Comparison of ENCODE assay signal across 2 cellular contexts in the genomic region with DNA sequence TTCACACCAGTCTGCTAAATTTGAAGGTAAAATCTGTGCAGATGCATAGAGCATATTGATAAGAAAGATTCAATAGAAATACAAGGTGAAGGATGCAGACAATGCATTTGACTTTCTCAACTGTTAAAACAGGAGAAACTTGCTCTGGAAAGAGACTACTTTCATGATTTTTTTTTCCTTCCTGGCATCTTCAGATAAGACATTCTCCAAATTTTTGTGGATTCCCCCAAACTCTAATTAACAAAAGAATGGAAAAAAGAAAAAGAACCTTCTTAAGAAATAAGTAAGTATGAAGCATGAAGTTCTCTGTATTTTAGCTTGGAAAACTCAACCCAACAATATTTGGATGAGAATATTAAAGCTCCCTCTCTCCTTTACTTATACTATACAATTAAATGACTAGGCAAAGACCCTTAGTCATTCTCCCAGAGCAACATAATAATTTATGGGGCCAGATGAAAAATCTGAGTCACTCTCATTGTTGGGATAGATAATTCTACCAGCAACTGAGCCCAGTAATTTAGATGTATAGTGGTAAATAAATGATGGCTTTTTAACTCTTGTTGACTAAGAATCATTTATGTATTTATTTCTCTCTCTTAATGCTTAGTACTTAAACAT.
TF ChIP-seq lines count a peak whose summit lies in the region.

No MANE protein-coding gene starts in this region.

TF ChIP-seq in HEK293, 187 proteins besides CTCF, POLR2A, EP300 and RAD21 (continued from another document):
- TF ChIP-seq, protein P1, sequence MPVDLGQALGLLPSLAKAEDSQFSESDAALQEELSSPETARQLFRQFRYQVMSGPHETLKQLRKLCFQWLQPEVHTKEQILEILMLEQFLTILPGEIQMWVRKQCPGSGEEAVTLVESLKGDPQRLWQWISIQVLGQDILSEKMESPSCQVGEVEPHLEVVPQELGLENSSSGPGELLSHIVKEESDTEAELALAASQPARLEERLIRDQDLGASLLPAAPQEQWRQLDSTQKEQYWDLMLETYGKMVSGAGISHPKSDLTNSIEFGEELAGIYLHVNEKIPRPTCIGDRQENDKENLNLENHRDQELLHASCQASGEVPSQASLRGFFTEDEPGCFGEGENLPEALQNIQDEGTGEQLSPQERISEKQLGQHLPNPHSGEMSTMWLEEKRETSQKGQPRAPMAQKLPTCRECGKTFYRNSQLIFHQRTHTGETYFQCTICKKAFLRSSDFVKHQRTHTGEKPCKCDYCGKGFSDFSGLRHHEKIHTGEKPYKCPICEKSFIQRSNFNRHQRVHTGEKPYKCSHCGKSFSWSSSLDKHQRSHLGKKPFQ (tag by site-specific recombination; IDR thresholded peaks at IDR 0.05), result no peak
- TF ChIP-seq ZNF529 (tag by site-specific recombination; IDR thresholded peaks at IDR 0.05; ENCODE audit: insufficient replicate concordance) (no peak), SP7 (tag by site-specific recombination; IDR thresholded peaks at IDR 0.05) (peak; percentile 85)

TF ChIP-seq in SK-N-SH, 30 proteins besides CTCF, POLR2A, EP300 and RAD21 (continued from another document):
- TF ChIP-seq, protein P2, sequence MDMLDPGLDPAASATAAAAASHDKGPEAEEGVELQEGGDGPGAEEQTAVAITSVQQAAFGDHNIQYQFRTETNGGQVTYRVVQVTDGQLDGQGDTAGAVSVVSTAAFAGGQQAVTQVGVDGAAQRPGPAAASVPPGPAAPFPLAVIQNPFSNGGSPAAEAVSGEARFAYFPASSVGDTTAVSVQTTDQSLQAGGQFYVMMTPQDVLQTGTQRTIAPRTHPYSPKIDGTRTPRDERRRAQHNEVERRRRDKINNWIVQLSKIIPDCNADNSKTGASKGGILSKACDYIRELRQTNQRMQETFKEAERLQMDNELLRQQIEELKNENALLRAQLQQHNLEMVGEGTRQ (IDR thresholded peaks at IDR 0.05; ENCODE audit: borderline replicate concordance, low read depth, low read length), result no peak
- no peak for TF ChIP-seq ZBTB33 (IDR thresholded peaks at IDR 0.05; ENCODE audit: borderline replicate concordance, low read depth)
- TF ChIP-seq TAF1 (IDR thresholded peaks at IDR 0.05; ENCODE audit: borderline replicate concordance, low read depth, low read length), result no peak
- TF ChIP-seq ELF1 (IDR thresholded peaks at IDR 0.05), result no peak
- no peak for TF ChIP-seq FOXJ3 (CRISPR knock-in tag; IDR thresholded peaks at IDR 0.05)
- no peak for TF ChIP-seq RXRA (IDR thresholded peaks at IDR 0.05; ENCODE audit: borderline replicate concordance, low read depth)
- no peak for TF ChIP-seq GATA2 (CRISPR knock-in tag; IDR thresholded peaks at IDR 0.05)
- no peak for TF ChIP-seq NFIC (IDR thresholded peaks at IDR 0.05; ENCODE audit: borderline replicate concordance)
- 0 out of 2 replicates have a peak, but pooled peaks have one; percentile 38 for TF ChIP-seq FOXM1 (IDR thresholded peaks at IDR 0.05; ENCODE audit: low read depth)
- no peak for TF ChIP-seq EZH2phosphoT487 (IDR thresholded peaks at IDR 0.05; ENCODE audit: borderline replicate concordance, low read depth)
- TF ChIP-seq TEAD4 (IDR thresholded peaks at IDR 0.05; ENCODE audit: borderline replicate concordance, insufficient read depth), result peak; percentile 54; the same call in 1 of the 2 replicates
- TF ChIP-seq FOSL2 (IDR thresholded peaks at IDR 0.05; ENCODE audit: borderline replicate concordance, low read depth), result peak; percentile 75
- no peak for TF ChIP-seq SMC3 (IDR thresholded peaks at IDR 0.05; ENCODE audit: low read depth, low read length)
- TF ChIP-seq, protein P3, sequence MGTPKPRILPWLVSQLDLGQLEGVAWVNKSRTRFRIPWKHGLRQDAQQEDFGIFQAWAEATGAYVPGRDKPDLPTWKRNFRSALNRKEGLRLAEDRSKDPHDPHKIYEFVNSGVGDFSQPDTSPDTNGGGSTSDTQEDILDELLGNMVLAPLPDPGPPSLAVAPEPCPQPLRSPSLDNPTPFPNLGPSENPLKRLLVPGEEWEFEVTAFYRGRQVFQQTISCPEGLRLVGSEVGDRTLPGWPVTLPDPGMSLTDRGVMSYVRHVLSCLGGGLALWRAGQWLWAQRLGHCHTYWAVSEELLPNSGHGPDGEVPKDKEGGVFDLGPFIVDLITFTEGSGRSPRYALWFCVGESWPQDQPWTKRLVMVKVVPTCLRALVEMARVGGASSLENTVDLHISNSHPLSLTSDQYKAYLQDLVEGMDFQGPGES (IDR thresholded peaks at IDR 0.05; ENCODE audit: low read depth, low read length), result no peak
- TF ChIP-seq, protein P4, sequence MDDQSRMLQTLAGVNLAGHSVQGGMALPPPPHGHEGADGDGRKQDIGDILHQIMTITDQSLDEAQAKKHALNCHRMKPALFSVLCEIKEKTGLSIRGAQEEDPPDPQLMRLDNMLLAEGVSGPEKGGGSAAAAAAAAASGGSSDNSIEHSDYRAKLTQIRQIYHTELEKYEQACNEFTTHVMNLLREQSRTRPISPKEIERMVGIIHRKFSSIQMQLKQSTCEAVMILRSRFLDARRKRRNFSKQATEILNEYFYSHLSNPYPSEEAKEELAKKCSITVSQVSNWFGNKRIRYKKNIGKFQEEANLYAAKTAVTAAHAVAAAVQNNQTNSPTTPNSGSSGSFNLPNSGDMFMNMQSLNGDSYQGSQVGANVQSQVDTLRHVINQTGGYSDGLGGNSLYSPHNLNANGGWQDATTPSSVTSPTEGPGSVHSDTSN (IDR thresholded peaks at IDR 0.05), result peak; percentile 71
- TF ChIP-seq JUND (IDR thresholded peaks at IDR 0.05), result peak; percentile 78
- no peak for TF ChIP-seq GABPA (IDR thresholded peaks at IDR 0.05; ENCODE audit: low read depth)
- TF ChIP-seq RCOR1 (IDR thresholded peaks at IDR 0.05; ENCODE audit: low read length), result no peak
- TF ChIP-seq, protein P5, sequence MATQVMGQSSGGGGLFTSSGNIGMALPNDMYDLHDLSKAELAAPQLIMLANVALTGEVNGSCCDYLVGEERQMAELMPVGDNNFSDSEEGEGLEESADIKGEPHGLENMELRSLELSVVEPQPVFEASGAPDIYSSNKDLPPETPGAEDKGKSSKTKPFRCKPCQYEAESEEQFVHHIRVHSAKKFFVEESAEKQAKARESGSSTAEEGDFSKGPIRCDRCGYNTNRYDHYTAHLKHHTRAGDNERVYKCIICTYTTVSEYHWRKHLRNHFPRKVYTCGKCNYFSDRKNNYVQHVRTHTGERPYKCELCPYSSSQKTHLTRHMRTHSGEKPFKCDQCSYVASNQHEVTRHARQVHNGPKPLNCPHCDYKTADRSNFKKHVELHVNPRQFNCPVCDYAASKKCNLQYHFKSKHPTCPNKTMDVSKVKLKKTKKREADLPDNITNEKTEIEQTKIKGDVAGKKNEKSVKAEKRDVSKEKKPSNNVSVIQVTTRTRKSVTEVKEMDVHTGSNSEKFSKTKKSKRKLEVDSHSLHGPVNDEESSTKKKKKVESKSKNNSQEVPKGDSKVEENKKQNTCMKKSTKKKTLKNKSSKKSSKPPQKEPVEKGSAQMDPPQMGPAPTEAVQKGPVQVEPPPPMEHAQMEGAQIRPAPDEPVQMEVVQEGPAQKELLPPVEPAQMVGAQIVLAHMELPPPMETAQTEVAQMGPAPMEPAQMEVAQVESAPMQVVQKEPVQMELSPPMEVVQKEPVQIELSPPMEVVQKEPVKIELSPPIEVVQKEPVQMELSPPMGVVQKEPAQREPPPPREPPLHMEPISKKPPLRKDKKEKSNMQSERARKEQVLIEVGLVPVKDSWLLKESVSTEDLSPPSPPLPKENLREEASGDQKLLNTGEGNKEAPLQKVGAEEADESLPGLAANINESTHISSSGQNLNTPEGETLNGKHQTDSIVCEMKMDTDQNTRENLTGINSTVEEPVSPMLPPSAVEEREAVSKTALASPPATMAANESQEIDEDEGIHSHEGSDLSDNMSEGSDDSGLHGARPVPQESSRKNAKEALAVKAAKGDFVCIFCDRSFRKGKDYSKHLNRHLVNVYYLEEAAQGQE (IDR thresholded peaks at IDR 0.05; ENCODE audit: low read depth, low read length), result no peak
